17 cellular contexts compared by ENCODE assay signal in genomic region chr6:121441477-121441876, GRCh38. TPM values are rescaled to one million over a fixed set of nuclear protein-coding genes. Genes with fewer than 3 reads are reported as not detected.
DNase-seq lines count a peak whose midpoint lies in the region; ATAC-seq, FAIRE-seq and TF ChIP-seq lines count a peak whose summit lies in the region.
"Had no signal": no experiment of that assay in that cellular context is flagged by ENCODE, and none has a peak within 500 bp of the region (broad histone marks: within the 10 kb centered on the region; RNA-seq: fewer than 3 reads in every experiment).

No MANE protein-coding gene starts in this region.

- no peak overlapping the region for H2BK12ac ChIP-seq in H1 (ENCODE audit: low read depth, low read length)

- no peak overlapping the region for H4K5ac ChIP-seq in H1 (ENCODE audit: insufficient read length, low read depth, low read length)

- H3K4me2 ChIP-seq in H1 (ENCODE audit: insufficient read depth in 1 of 2, low read depth in 2 of 2, low read length in 2 of 2) = peak overlapping the region; percentile 57 to 79

- no peak overlapping the region for H2BK15ac ChIP-seq in H1 (ENCODE audit: low read length)

- peaks cover 7% of the 10 kb centered on the region for H3K23me2 ChIP-seq in H1 (ENCODE audit: low read depth, low read length)

- 90% methylated on average over 4 of the region's 4 CpGs; no CpG with 5 or more reads in 1 of the 2 experiments for WGBS in H1 (ENCODE audit: extremely low coverage in 1 of 2, insufficient coverage in 1 of 2, insufficient read length in 1 of 2, insufficient replicate concordance in 2 of 2, low coverage in 1 of 2, low lambda C conversion rate in 2 of 2, missing lambda C conversion rate in 1 of 2), 2 experiments
- WGBS in aorta, 2 donors = 16 to 22% methylated on average over 4 of the region's 4 CpGs

- H3K36me3 Mint-ChIP-seq in nephron progenitor cell (ENCODE audit: low read depth) = peaks cover 51% of the 10 kb centered on the region
- H3K36me3 Mint-ChIP-seq in CD4-positive, alpha-beta T cell (ENCODE audit: low read depth) = no peaks in the 10 kb centered on the region
- no peaks in the 10 kb centered on the region for H3K36me3 Mint-ChIP-seq in activated T-helper 2 cell treated with anti-CD3 and anti-CD28 coated beads, Interferon-gamma antibody, Interleukin-2, Interleukin-4, amounts not matched to agents 10 μg/mL and 5 μg/mL and 100 μg/mL, durations not matched to agents 14 hours and 24 hours and 36 hours (ENCODE audit: low read depth)
- H3K36me3 Mint-ChIP-seq: IgD-negative memory B cell had no signal

- CTCF ChIA-PET in H1 (lab: Charles Lee; ENCODE audit: partially characterized antibody) = interaction anchor here (1.4 to 1.8 kb wide), 2 partner anchors 9 to 11 kb away, joined by 3 to 4 read pairs; no protein-coding TSS in a partner anchor
- CTCF ChIA-PET in CD4-positive, alpha-beta T cell (lab: Charles Lee) = no interaction called here

- no peaks in the 10 kb centered on the region for H3K27me3 ChIP-seq in left ventricle myocardium inferior (ENCODE audit: low read depth)
- H3K27me3 ChIP-seq in H1 (replicated peaks in 1 of 4; ENCODE audit: control insufficient read depth in 3 of 4, extremely low read depth in 1 of 4, insufficient read depth in 3 of 4, low read length in 3 of 4) = no peaks in the 10 kb centered on the region
- no peaks in the 10 kb centered on the region for H3K27me3 ChIP-seq in aorta (ENCODE audit: control insufficient read depth in 1 of 2, insufficient read depth in 2 of 2, low read length in 1 of 2)
- H3K27me3 ChIP-seq in CD4-positive, alpha-beta T cell (ENCODE audit: control insufficient read depth, insufficient read depth, low read length) = peaks cover 26% of the 10 kb centered on the region

- H3K23ac ChIP-seq in H1 (ENCODE audit: insufficient read length) = no peak overlapping the region

- H2BK120ac ChIP-seq in H1 (replicated peaks; ENCODE audit: low read depth, low read length) = no peak overlapping the region

- TF ChIP-seq CTCF in left ventricle myocardium inferior (IDR thresholded peaks at IDR 0.05; ENCODE audit: borderline replicate concordance) (no peak), H1 (IDR thresholded peaks at IDR 0.05; ENCODE audit: control extremely low read depth in 1 of 3, insufficient read depth in 1 of 3, low read depth in 1 of 3, low read length in 3 of 3) (no peak), nephron progenitor cell (IDR thresholded peaks at IDR 0.05) (no peak)
- no peak for TF ChIP-seq CTCF in CD4-positive, alpha-beta T cell (IDR thresholded peaks at IDR 0.05)

- H4K20me1 ChIP-seq in H1 (replicated peaks in 1 of 2; ENCODE audit: control insufficient read depth in 1 of 2, insufficient read depth in 2 of 2, low read length in 2 of 2) = peaks cover 26 to 45% of the 10 kb centered on the region in 2 experiments

- peak in 1 of 2 experiments; percentile 43; a peak in 1 of 3 replicates for TF ChIP-seq POLR2A in H1 (IDR thresholded peaks at IDR 0.05; ENCODE audit: control extremely low read depth in 1 of 2, low read depth in 2 of 2, low read length in 2 of 2)

- TF ChIP-seq RAD21 in H1 (IDR thresholded peaks at IDR 0.05 in 1 of 2, conservative IDR thresholded peaks at IDR 0.05 in 1 of 2; ENCODE audit: low read depth in 2 of 2, low read length in 2 of 2) = no peak

- no peak overlapping the region for H2AFZ ChIP-seq in H1 (ENCODE audit: low read length)

- no peak for TF ChIP-seq EP300 in H1 (IDR thresholded peaks at IDR 0.05; ENCODE audit: borderline replicate concordance in 1 of 2, low read depth in 2 of 2, low read length in 2 of 2)

- no peak overlapping the region for H4K8ac ChIP-seq in H1 (ENCODE audit: extremely low read depth, insufficient read depth, low read length)

- H3K4me1 ChIP-seq in left ventricle myocardium inferior (peaks cover 92% of the 10 kb centered on the region), H1 (replicated peaks in 1 of 4; ENCODE audit: control insufficient read depth in 3 of 4, insufficient read depth in 4 of 4, low read length in 3 of 4) (peaks cover 0 to 18% (median 9%) of the 10 kb centered on the region in 4 experiments; a peak in 5 of 7 replicates), aorta (ENCODE audit: control insufficient read depth in 1 of 2, insufficient read depth in 2 of 2, low read length in 2 of 2) (peaks cover 2 to 3% of the 10 kb centered on the region in 2 donors)
- H3K4me1 ChIP-seq: upper lobe of right lung had no signal

- peaks cover 11% of the 10 kb centered on the region for H3K9me3 Mint-ChIP-seq in nephron progenitor cell
- H3K9me3 Mint-ChIP-seq in CD4-positive, alpha-beta T cell = no peaks in the 10 kb centered on the region
- H3K9me3 Mint-ChIP-seq in activated T-helper 2 cell treated with anti-CD3 and anti-CD28 coated beads, Interferon-gamma antibody, Interleukin-2, Interleukin-4, amounts not matched to agents 10 μg/mL and 5 μg/mL and 100 μg/mL, durations not matched to agents 14 hours and 24 hours and 36 hours = no peaks in the 10 kb centered on the region
- H3K9me3 Mint-ChIP-seq: activated naive CD8-positive, alpha-beta T cell treated with anti-CD3 and anti-CD28 coated beads, Interleukin-2, amount 50 U/mL, for 24 hours; activated T-cell treated with anti-CD3 and anti-CD28 coated beads, Interleukin-2, amount 50 U/mL, for 4 hours; IgD-negative memory B cell had no signal

- DNase-seq in left ventricle myocardium inferior (no peak), left cardiac atrium (no peak), H1 (ENCODE audit: low read depth in 1 of 2, low spot score in 2 of 2) (no peak), nephron progenitor cell (no peak), aorta (no peak)
- no peak for DNase-seq in CD4-positive, alpha-beta T cell
- no peak for DNase-seq in activated T-helper 2 cell treated with anti-CD3 and anti-CD28 coated beads, Interferon-gamma antibody, Interleukin-2, Interleukin-4, amounts not matched to agents 10 μg/mL and 5 μg/mL and 100 μg/mL, durations not matched to agents 14 hours and 24 hours and 36 hours (ENCODE audit: low spot score)
- DNase-seq: activated naive CD8-positive, alpha-beta T cell treated with anti-CD3 and anti-CD28 coated beads, Interleukin-2, amount 50 U/mL, for 24 hours; activated T-cell treated with anti-CD3 and anti-CD28 coated beads, Interleukin-2, amount 50 U/mL, for 4 hours; kidney; NK-92 treated with Interleukin-12 subunit alpha and Interleukin-12 subunit beta, amount 100 ng/mL, for 24 hours; SHP77 treated with DMSO at 0.1 percent for 48 hours; stimulated activated CD4-positive, alpha-beta T cell treated with anti-CD3 and anti-CD28 coated beads, Interleukin-2, amount 100 ng/mL, for 24 hours; upper lobe of right lung had no signal

- H3K9me3 ChIP-seq in left ventricle myocardium inferior (replicated peaks) (no peaks in the 10 kb centered on the region), H1 (ENCODE audit: insufficient read depth in 2 of 2, low read depth in 1 of 2, low read length in 1 of 2) (no peaks in the 10 kb centered on the region), aorta (ENCODE audit: control insufficient read depth, low read length) (no peaks in the 10 kb centered on the region)
- H3K9me3 ChIP-seq in CD4-positive, alpha-beta T cell (ENCODE audit: control insufficient read depth, low read length) = no peaks in the 10 kb centered on the region
- H3K9me3 ChIP-seq: upper lobe of right lung had no signal

- peak overlapping the region; percentile 95 for H3K27ac ChIP-seq in left ventricle myocardium inferior (replicated peaks)
- H3K27ac ChIP-seq in H1 (ENCODE audit: low read depth, low read length) = no peak overlapping the region
- H3K27ac ChIP-seq in aorta (ENCODE audit: low read depth in 1 of 2, low read length in 2 of 2) = peak overlapping the region; percentile 39 to 67
- H3K27ac ChIP-seq in CD4-positive, alpha-beta T cell (ENCODE audit: low read depth, low read length) = no peak overlapping the region
- H3K27ac ChIP-seq: upper lobe of right lung had no signal

- peak overlapping the region; percentile 98 for H3K4me3 Mint-ChIP-seq in nephron progenitor cell
- no peak overlapping the region for H3K4me3 Mint-ChIP-seq in CD4-positive, alpha-beta T cell
- H3K4me3 Mint-ChIP-seq in activated T-helper 2 cell treated with anti-CD3 and anti-CD28 coated beads, Interferon-gamma antibody, Interleukin-2, Interleukin-4, amounts not matched to agents 10 μg/mL and 5 μg/mL and 100 μg/mL, durations not matched to agents 14 hours and 24 hours and 36 hours (ENCODE audit: low read depth) = no peak overlapping the region
- H3K4me3 Mint-ChIP-seq: activated naive CD8-positive, alpha-beta T cell treated with anti-CD3 and anti-CD28 coated beads, Interleukin-2, amount 50 U/mL, for 24 hours; activated T-cell treated with anti-CD3 and anti-CD28 coated beads, Interleukin-2, amount 50 U/mL, for 4 hours; IgD-negative memory B cell had no signal

- no peaks in the 10 kb centered on the region for H3K27me3 Mint-ChIP-seq in nephron progenitor cell (ENCODE audit: low read depth, poor library complexity)
- peaks cover 54% of the 10 kb centered on the region for H3K27me3 Mint-ChIP-seq in CD4-positive, alpha-beta T cell
- peaks cover 32% of the 10 kb centered on the region for H3K27me3 Mint-ChIP-seq in activated T-helper 2 cell treated with anti-CD3 and anti-CD28 coated beads, Interferon-gamma antibody, Interleukin-2, Interleukin-4, amounts not matched to agents 10 μg/mL and 5 μg/mL and 100 μg/mL, durations not matched to agents 14 hours and 24 hours and 36 hours (ENCODE audit: low read depth)

- no peak overlapping the region for H4K91ac ChIP-seq in H1 (replicated peaks; ENCODE audit: insufficient read length, low read length)

- ATAC-seq in left cardiac atrium (no peak), aorta (ENCODE audit: low FRiP score) (no peak), GM19455 (IDR thresholded peaks at IDR 0.05; ENCODE audit: unreplicated experiment) (no peak)
- ATAC-seq in CD4-positive, alpha-beta T cell (ENCODE audit: poor library complexity) = no peak
- ATAC-seq: activated naive CD8-positive, alpha-beta T cell treated with anti-CD3 and anti-CD28 coated beads, Interleukin-2, amount 50 U/mL, for 24 hours; activated T-cell treated with anti-CD3 and anti-CD28 coated beads, Interleukin-2, amount 50 U/mL, for 4 hours; upper lobe of right lung had no signal

- H3K56ac ChIP-seq in H1 (replicated peaks; ENCODE audit: insufficient read length, low read depth, low read length) = no peak overlapping the region

- H2BK20ac ChIP-seq in H1 (ENCODE audit: low read length) = no peak overlapping the region

- H3K4me3 ChIP-seq in left ventricle myocardium inferior (peak overlapping the region; percentile 80), H1 (ENCODE audit: extremely low read depth in 1 of 4, insufficient read depth in 2 of 4, low read depth in 3 of 4, low read length in 4 of 4) (peak overlapping the region in 3 of 4 experiments; percentile 15 to 46 (median 16); a peak in 4 of 8 replicates), aorta (ENCODE audit: low read length in 2 of 2) (peak overlapping the region; percentile 28 to 43)
- H3K4me3 ChIP-seq: upper lobe of right lung had no signal

- peaks cover 60 to 100% of the 10 kb centered on the region in 2 experiments for H3K79me2 ChIP-seq in H1 (ENCODE audit: control insufficient read depth in 1 of 2, insufficient read depth in 2 of 2, low read length in 2 of 2)

- H3K14ac ChIP-seq in H1 (ENCODE audit: insufficient read length) = no peak overlapping the region

- FAIRE-seq in H1 (lab: Jason Lieb, UNC) = no peak
- FAIRE-seq: frontal cortex, kidney had no signal

- H2AK5ac ChIP-seq in H1 (ENCODE audit: low read depth, low read length) = no peak overlapping the region

- no peak overlapping the region for H2BK5ac ChIP-seq in H1 (ENCODE audit: low read depth, low read length)

- no peak overlapping the region for H3K18ac ChIP-seq in H1 (ENCODE audit: extremely low read depth, low read length)

- intact Hi-C loops in left ventricle myocardium inferior (cut with micrococcal nuclease) = no loop called here
- intact Hi-C loops in left cardiac atrium (cut with DNase I) = no loop called here
- intact Hi-C loops in aorta (cut with DNase I) = loop anchor here in 1 of 2 donors (10.0 kb wide), 2 partner anchors 53 to 143 kb away; no protein-coding TSS in a partner anchor
- intact Hi-C loops in CD4-positive, alpha-beta T cell (cut with DNase I, micrococcal nuclease) = no loop called here
- intact Hi-C loops in activated T-helper 2 cell treated with anti-CD3 and anti-CD28 coated beads, Interferon-gamma antibody, Interleukin-2, Interleukin-4, amounts not matched to agents 10 μg/mL and 5 μg/mL and 100 μg/mL, durations not matched to agents 14 hours and 24 hours and 36 hours (cut with micrococcal nuclease) = no loop called here

- no peak overlapping the region; a peak in 1 of 7 replicates for H3K9ac ChIP-seq in H1 (replicated peaks in 1 of 4; ENCODE audit: extremely low read depth in 1 of 4, low read depth in 3 of 4, low read length in 3 of 4)

- peaks cover 61% of the 10 kb centered on the region for H3K4me1 Mint-ChIP-seq in nephron progenitor cell
- peaks cover 17% of the 10 kb centered on the region for H3K4me1 Mint-ChIP-seq in CD4-positive, alpha-beta T cell (ENCODE audit: low read depth)
- H3K4me1 Mint-ChIP-seq in activated T-helper 2 cell treated with anti-CD3 and anti-CD28 coated beads, Interferon-gamma antibody, Interleukin-2, Interleukin-4, amounts not matched to agents 10 μg/mL and 5 μg/mL and 100 μg/mL, durations not matched to agents 14 hours and 24 hours and 36 hours (ENCODE audit: low read depth) = peaks cover 9% of the 10 kb centered on the region

- H3K36me3 ChIP-seq in left ventricle myocardium inferior (peaks cover 21% of the 10 kb centered on the region), H1 (ENCODE audit: control insufficient read depth in 2 of 4, insufficient read depth in 4 of 4, low read length in 3 of 4) (peaks cover 7 to 77% (median 23%) of the 10 kb centered on the region in 4 experiments), aorta (ENCODE audit: control insufficient read depth in 1 of 2, insufficient read depth in 2 of 2, low read length in 1 of 2) (no peaks in the 10 kb centered on the region)
- H3K36me3 ChIP-seq: upper lobe of right lung had no signal

- no peaks in the 10 kb centered on the region for H3K79me1 ChIP-seq in H1 (ENCODE audit: low read depth, low read length)

- POLR2A ChIA-PET in H1 (lab: Charles Lee; ENCODE audit: partially characterized antibody) = interaction anchor here (1.0 to 2.5 kb wide), 2 partner anchors 8 to 11 kb away, joined by 3 to 9 read pairs; no protein-coding TSS in a partner anchor
- POLR2A ChIA-PET in CD4-positive, alpha-beta T cell (lab: Charles Lee) = no interaction called here

- no peak overlapping the region for H3K4ac ChIP-seq in H1 (replicated peaks; ENCODE audit: insufficient read length, low read depth, low read length)

- peak overlapping the region; percentile 62 for H3K27ac Mint-ChIP-seq in nephron progenitor cell
- H3K27ac Mint-ChIP-seq in CD4-positive, alpha-beta T cell = no peak overlapping the region
- no peak overlapping the region for H3K27ac Mint-ChIP-seq in activated T-helper 2 cell treated with anti-CD3 and anti-CD28 coated beads, Interferon-gamma antibody, Interleukin-2, Interleukin-4, amounts not matched to agents 10 μg/mL and 5 μg/mL and 100 μg/mL, durations not matched to agents 14 hours and 24 hours and 36 hours
- H3K27ac Mint-ChIP-seq: activated naive CD8-positive, alpha-beta T cell treated with anti-CD3 and anti-CD28 coated beads, Interleukin-2, amount 50 U/mL, for 24 hours; IgD-negative memory B cell had no signal

RNA-seq across cellular contexts. Expression of gene GJA1, which starts 6.0 kb away (rescaled TPM):
- total RNA-seq in left ventricle myocardium inferior (248 TPM), left cardiac atrium (100 to 1,000 TPM; 160 to 218 TPM), aorta (100 to 1,000 TPM; 185 to 213 TPM)
- total RNA-seq in H1 (2021; fragmentation: NEBNext Ultra II Directional; extraction: Animal tissue kit (Norgen Biotek cat#: 25700)) = 775 and 795 TPM in 2 replicates
- polyA plus RNA-seq in H1 (2011; rRNA removed) (289 and 468 TPM in 2 replicates), aorta (100 to 1,000 TPM; 168 to 184 TPM)
- 505 TPM for polyA plus RNA-seq in H1 (2011; cell fraction: cytosol; rRNA removed)
- 212 TPM for polyA plus RNA-seq in H1 (2011; cell fraction: nucleus; rRNA removed)
- polyA plus RNA-seq in H1 (2012, experiment 1 of 2) = 544 to 757 TPM (median 618 TPM) in 4 replicates
- 50.8 TPM for polyA plus RNA-seq in H1 (2012, experiment 2 of 2)
- polyA plus RNA-seq in H1 (2013, experiment 1 of 2) = 1,264 TPM
- 1,314 TPM for polyA plus RNA-seq in H1 (2013, experiment 2 of 2)
- 852 and 1,009 TPM in 2 replicates for polyA minus RNA-seq in H1 (2011; rRNA and poly(A)+ RNA removed)
- 396 TPM for polyA minus RNA-seq in H1 (2011; cell fraction: cytosol; rRNA and poly(A)+ RNA removed)
- polyA minus RNA-seq in H1 (2011; cell fraction: nucleus; rRNA and poly(A)+ RNA removed) = 233 TPM
- total RNA-seq in CD4-positive, alpha-beta T cell = not detected
- total RNA-seq in activated T-helper 2 cell treated with anti-CD3 and anti-CD28 coated beads, Interferon-gamma antibody, Interleukin-2, Interleukin-4, amounts not matched to agents 10 μg/mL and 5 μg/mL and 100 μg/mL, durations not matched to agents 14 hours and 24 hours and 36 hours = not detected in 2 replicates
- polyA plus RNA-seq: IgD-negative memory B cell had no signal

Comparison
In these comparisons a context has a peak if more than half of its experiments do, and no peak if none do; other contexts are left out.
1. H3K27ac ChIP-seq: peak in left ventricle myocardium inferior (single experiment) and aorta (2 of 2); none in H1 (single experiment) and CD4-positive, alpha-beta T cell (single experiment).
2. H3K4me3 ChIP-seq: peak in every context shown above with its lines; median percentile 80 in left ventricle myocardium inferior; 36 in aorta; 16 in H1.
3. RNA of gene GJA1, which starts 6.0 kb away (total RNA-seq): 775 to 795 TPM in H1, 248 TPM in left ventricle myocardium inferior (single experiment), 160 to 218 TPM in left cardiac atrium and 185 to 213 TPM in aorta; not detected in activated T-helper 2 cell treated with anti-CD3 and anti-CD28 coated beads, Interferon-gamma antibody, Interleukin-2, Interleukin-4, amounts not matched to agents 10 μg/mL and 5 μg/mL and 100 μg/mL, durations not matched to agents 14 hours and 24 hours and 36 hours and not detected in CD4-positive, alpha-beta T cell; every median in the first group is over 100 times any median in the second.